Comparison of ENCODE assay signal across 1 cellular context in the genomic region with DNA sequence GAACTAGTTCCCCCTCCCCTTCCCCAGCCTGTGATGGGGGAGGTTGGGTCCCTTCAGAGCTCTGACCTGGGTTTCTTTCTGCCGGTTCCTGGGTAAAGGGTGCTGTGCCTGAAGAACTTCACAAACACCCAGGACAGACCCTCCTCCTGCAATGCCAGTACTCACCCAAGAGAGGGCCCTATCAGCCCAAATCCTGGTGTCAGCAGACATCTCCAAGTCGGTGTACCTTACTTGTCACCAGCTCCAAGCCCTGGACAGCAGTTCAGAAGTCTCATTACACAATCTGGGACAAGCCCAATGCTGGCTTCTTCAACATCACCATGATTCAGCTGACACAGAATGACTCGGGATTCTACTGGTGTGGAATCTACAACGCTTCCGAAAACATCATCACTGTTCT.
TF ChIP-seq lines count a peak whose summit lies in the region.

No MANE protein-coding gene starts in this region.

TF ChIP-seq in GM12878, 131 proteins besides CTCF, POLR2A, EP300 and RAD21:
- TF ChIP-seq HDGF (IDR thresholded peaks at IDR 0.05) (no peak), STAT1 (conservative IDR thresholded peaks at IDR 0.05) (no peak), TCF12 (IDR thresholded peaks at IDR 0.05; ENCODE audit: low read depth, low read length) (no peak), SREBF2 (IDR thresholded peaks at IDR 0.05; ENCODE audit: low read length) (no peak), WRNIP1 (IDR thresholded peaks at IDR 0.05; ENCODE audit: borderline replicate concordance, low read depth, low read length) (no peak), KDM1A (IDR thresholded peaks at IDR 0.05; ENCODE audit: borderline replicate concordance) (no peak)
- TF ChIP-seq, protein P1, sequence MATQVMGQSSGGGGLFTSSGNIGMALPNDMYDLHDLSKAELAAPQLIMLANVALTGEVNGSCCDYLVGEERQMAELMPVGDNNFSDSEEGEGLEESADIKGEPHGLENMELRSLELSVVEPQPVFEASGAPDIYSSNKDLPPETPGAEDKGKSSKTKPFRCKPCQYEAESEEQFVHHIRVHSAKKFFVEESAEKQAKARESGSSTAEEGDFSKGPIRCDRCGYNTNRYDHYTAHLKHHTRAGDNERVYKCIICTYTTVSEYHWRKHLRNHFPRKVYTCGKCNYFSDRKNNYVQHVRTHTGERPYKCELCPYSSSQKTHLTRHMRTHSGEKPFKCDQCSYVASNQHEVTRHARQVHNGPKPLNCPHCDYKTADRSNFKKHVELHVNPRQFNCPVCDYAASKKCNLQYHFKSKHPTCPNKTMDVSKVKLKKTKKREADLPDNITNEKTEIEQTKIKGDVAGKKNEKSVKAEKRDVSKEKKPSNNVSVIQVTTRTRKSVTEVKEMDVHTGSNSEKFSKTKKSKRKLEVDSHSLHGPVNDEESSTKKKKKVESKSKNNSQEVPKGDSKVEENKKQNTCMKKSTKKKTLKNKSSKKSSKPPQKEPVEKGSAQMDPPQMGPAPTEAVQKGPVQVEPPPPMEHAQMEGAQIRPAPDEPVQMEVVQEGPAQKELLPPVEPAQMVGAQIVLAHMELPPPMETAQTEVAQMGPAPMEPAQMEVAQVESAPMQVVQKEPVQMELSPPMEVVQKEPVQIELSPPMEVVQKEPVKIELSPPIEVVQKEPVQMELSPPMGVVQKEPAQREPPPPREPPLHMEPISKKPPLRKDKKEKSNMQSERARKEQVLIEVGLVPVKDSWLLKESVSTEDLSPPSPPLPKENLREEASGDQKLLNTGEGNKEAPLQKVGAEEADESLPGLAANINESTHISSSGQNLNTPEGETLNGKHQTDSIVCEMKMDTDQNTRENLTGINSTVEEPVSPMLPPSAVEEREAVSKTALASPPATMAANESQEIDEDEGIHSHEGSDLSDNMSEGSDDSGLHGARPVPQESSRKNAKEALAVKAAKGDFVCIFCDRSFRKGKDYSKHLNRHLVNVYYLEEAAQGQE (IDR thresholded peaks at IDR 0.05; ENCODE audit: low read depth, low read length) = no peak
